In the genomic region with DNA sequence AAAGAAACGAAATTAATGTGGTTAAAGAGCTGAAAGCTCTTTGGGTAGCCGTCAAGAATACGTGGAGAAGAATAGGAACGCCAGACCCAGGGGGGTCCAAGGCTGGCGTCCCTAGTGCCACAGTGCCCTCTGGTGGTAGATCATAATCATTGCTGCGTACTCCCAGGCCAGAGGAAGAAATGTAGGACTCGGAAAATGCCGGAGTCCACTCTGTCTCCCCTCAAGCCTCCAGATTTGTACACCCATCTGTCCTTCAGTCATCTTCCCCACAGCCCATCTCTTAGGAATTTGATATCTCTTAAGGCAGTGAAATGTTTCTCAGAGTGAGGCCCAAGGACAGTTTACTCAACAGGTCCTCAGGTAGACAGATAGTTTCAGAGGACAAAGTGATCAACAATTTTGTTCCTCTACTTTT, we compare ENCODE assay signal across 8 cellular contexts. TPM values are rescaled to one million over a fixed set of nuclear protein-coding genes. Genes with fewer than 3 reads are reported as not detected.
DNase-seq lines count a peak whose midpoint lies in the region; ATAC-seq and TF ChIP-seq lines count a peak whose summit lies in the region.

No MANE protein-coding gene starts in this region.

- no peaks in the 10 kb centered on the region for H3K36me3 Mint-ChIP-seq in endothelial cell (ENCODE audit: low read depth, unreplicated experiment)
- no peaks in the 10 kb centered on the region for H3K36me3 Mint-ChIP-seq in stimulated activated effector memory CD8-positive, alpha-beta T cell treated with anti-CD3 and anti-CD28 coated beads, Interleukin-12 subunit alpha, Interleukin-12 subunit beta, amount 100 ng/mL, for 72 hours

- peak; percentile 88 for TF ChIP-seq CTCF in endothelial cell (IDR thresholded peaks at IDR 0.05; ENCODE audit: unreplicated experiment)

- ATAC-seq in HG03432 (IDR thresholded peaks at IDR 0.05; ENCODE audit: unreplicated experiment), result peak; percentile 64
- peak; percentile 80 for ATAC-seq in stimulated activated effector memory CD8-positive, alpha-beta T cell treated with anti-CD3 and anti-CD28 coated beads, Interleukin-12 subunit alpha, Interleukin-12 subunit beta, amount 100 ng/mL, for 72 hours
- no peak for ATAC-seq in GM19452 (IDR thresholded peaks at IDR 0.05; ENCODE audit: unreplicated experiment)

- peaks cover 6% of the 10 kb centered on the region for H3K27me3 Mint-ChIP-seq in endothelial cell (ENCODE audit: unreplicated experiment)

- H3K27ac Mint-ChIP-seq in endothelial cell (ENCODE audit: unreplicated experiment), result peak overlapping the region; percentile 61
- no peak overlapping the region for H3K27ac Mint-ChIP-seq in stimulated activated effector memory CD8-positive, alpha-beta T cell treated with anti-CD3 and anti-CD28 coated beads, Interleukin-12 subunit alpha, Interleukin-12 subunit beta, amount 100 ng/mL, for 72 hours

- H3K4me1 Mint-ChIP-seq in endothelial cell (ENCODE audit: unreplicated experiment), result peaks cover 14% of the 10 kb centered on the region
- no peaks in the 10 kb centered on the region for H3K4me1 Mint-ChIP-seq in stimulated activated effector memory CD8-positive, alpha-beta T cell treated with anti-CD3 and anti-CD28 coated beads, Interleukin-12 subunit alpha, Interleukin-12 subunit beta, amount 100 ng/mL, for 72 hours

- no peaks in the 10 kb centered on the region for H3K27me3 ChIP-seq in mucosa of stomach (ENCODE audit: control insufficient read depth, insufficient read depth, low read length)

- H3K9me3 Mint-ChIP-seq in endothelial cell (ENCODE audit: unreplicated experiment), result no peaks in the 10 kb centered on the region
- H3K9me3 Mint-ChIP-seq in stimulated activated effector memory CD8-positive, alpha-beta T cell treated with anti-CD3 and anti-CD28 coated beads, Interleukin-12 subunit alpha, Interleukin-12 subunit beta, amount 100 ng/mL, for 72 hours, result no peaks in the 10 kb centered on the region

- peaks cover 17% of the 10 kb centered on the region for H3K4me1 ChIP-seq in mucosa of stomach (ENCODE audit: control insufficient read depth, insufficient read depth, low read length)

- H3K9ac ChIP-seq in mucosa of stomach (ENCODE audit: low read length), result peak overlapping the region; percentile 45

- no peak overlapping the region for H3K4me3 Mint-ChIP-seq in endothelial cell (ENCODE audit: unreplicated experiment)
- H3K4me3 Mint-ChIP-seq in stimulated activated effector memory CD8-positive, alpha-beta T cell treated with anti-CD3 and anti-CD28 coated beads, Interleukin-12 subunit alpha, Interleukin-12 subunit beta, amount 100 ng/mL, for 72 hours, result no peak overlapping the region

- H3K4me3 ChIP-seq in mucosa of stomach (ENCODE audit: low read length), result no peak overlapping the region

- H3K36me3 ChIP-seq in mucosa of stomach (ENCODE audit: control insufficient read depth, insufficient read depth, low read length), result no peaks in the 10 kb centered on the region

- H3K9me3 ChIP-seq in mucosa of stomach (ENCODE audit: control insufficient read depth, low read length), result no peaks in the 10 kb centered on the region

- DNase-seq in DMS79 treated with DMSO at 0.1 percent for 48 hours (lab: John Stamatoyannopoulos, UW), result peak; percentile 83
- peak; percentile 85 for DNase-seq in NCI-H82 treated with DMSO at 0.1 percent for 48 hours (lab: John Stamatoyannopoulos, UW; ENCODE audit: unreplicated experiment)
- peak; percentile 81 for DNase-seq in activated CD8-positive, alpha-beta memory T cell treated with anti-CD3 and anti-CD28 coated beads for 24 hours
- peak; percentile 78 for DNase-seq in endothelial cell (ENCODE audit: low spot score)
- DNase-seq in stimulated activated effector memory CD8-positive, alpha-beta T cell treated with anti-CD3 and anti-CD28 coated beads, Interleukin-12 subunit alpha, Interleukin-12 subunit beta, amount 100 ng/mL, for 72 hours (ENCODE audit: low spot score in 2 of 2), result peak; percentile 53 to 78

RNA-seq across cellular contexts. Expression of a gene that starts 25.4 kb away (rescaled TPM):
- 1.9 TPM for total RNA-seq in endothelial cell (ENCODE audit: unreplicated experiment)

RNA-seq across cellular contexts. Expression of a gene that starts 56.8 kb away (rescaled TPM):
- total RNA-seq in endothelial cell (ENCODE audit: unreplicated experiment), result 125 TPM
